ENCODE assay signal across 8 cellular contexts in the genomic region with DNA sequence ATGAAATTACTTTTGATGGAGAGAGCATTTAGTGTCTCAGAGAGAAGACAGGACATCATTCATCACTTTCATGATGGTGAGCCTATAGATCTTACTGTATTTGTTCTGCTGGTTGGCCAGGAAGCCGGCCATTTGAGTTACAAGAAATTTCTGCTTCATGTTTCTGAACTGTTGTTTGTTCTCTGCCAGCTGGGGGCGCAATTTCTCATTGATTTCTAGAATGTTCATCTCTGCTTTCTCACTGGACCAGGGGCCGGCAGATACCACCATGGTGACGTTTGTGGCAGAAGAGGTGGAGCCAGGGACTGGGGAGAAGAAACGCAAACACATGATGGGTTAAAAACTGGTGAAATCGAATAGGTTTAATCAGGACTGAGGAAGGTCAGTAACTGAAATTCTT. TPM values are rescaled to one million over a fixed set of nuclear protein-coding genes. Genes with fewer than 3 reads are reported as not detected.
DNase-seq lines count a peak whose midpoint lies in the region; ATAC-seq and TF ChIP-seq lines count a peak whose summit lies in the region.
"Not testable (repeated sequence)": the region's sequence is repeated elsewhere in the genome, so short reads cannot be mapped to it uniquely, and the experiment has no call there.
"Had no signal": no experiment of that assay in that cellular context is flagged by ENCODE, and none has a peak within 500 bp of the region (broad histone marks: within the 10 kb centered on the region; RNA-seq: fewer than 3 reads in every experiment).

No MANE protein-coding gene starts in this region.

- in situ Hi-C loops in GM13977 (cut with MboI; ENCODE audit: low pct_unique_long_range_greater_than_20kb, low sequenced_read_pairs, unreplicated experiment); brain microvascular endothelial cell (cut with HindIII; ENCODE audit: low pct_ligation_motif_present, low sequenced_read_pairs): not testable (repeated sequence)

- H3K27me3 ChIP-seq in DND-41 (ENCODE audit: insufficient read depth, low read length, poor library complexity); Loucy (ENCODE audit: insufficient read depth, low read length, poor library complexity, severe bottlenecking); SK-N-SH (ENCODE audit: insufficient read depth); brain microvascular endothelial cell (replicated peaks); mesendoderm (ENCODE audit: insufficient read depth, low read length, poor library complexity): not testable (repeated sequence)

- not testable (repeated sequence) for H3K27ac ChIP-seq in DND-41 (ENCODE audit: low read length); SK-N-SH (ENCODE audit: low read depth in 2 of 2, low read length in 1 of 2); brain microvascular endothelial cell; mesendoderm (ENCODE audit: low read depth, low read length)

- H3K4me3 ChIP-seq in DND-41 (ENCODE audit: low read depth in 1 of 2, low read length in 2 of 2); Loucy (ENCODE audit: low read length, poor library complexity, severe bottlenecking); SK-N-SH (ENCODE audit: low read depth in 2 of 2, low read length in 1 of 2); brain microvascular endothelial cell (ENCODE audit: low read depth, low read length); fibroblast of pulmonary artery (replicated peaks; ENCODE audit: low read depth, low read length); mesendoderm (ENCODE audit: low read length): not testable (repeated sequence)

- TF ChIP-seq RAD21 in SK-N-SH (IDR thresholded peaks at IDR 0.05; ENCODE audit: low read length): not testable (repeated sequence)

- H4K5ac ChIP-seq in mesendoderm (ENCODE audit: low read length): not testable (repeated sequence)

- DNase-seq in DND-41; GM13977 (ENCODE audit: low spot score); SK-N-SH; fibroblast of pulmonary artery (ENCODE audit: low read depth): not testable (repeated sequence)
- DNase-seq in brain microvascular endothelial cell (peak; percentile 15), mesendoderm (peak; percentile 64)

- not testable (repeated sequence) for H3K79me1 ChIP-seq in mesendoderm (ENCODE audit: low read length)

- not testable (repeated sequence) for H3K9ac ChIP-seq in DND-41 (ENCODE audit: low read depth, low read length); Loucy (ENCODE audit: low read depth, low read length, poor library complexity, severe bottlenecking); SK-N-SH; mesendoderm (ENCODE audit: low read length)

- H3K36me3 ChIP-seq in DND-41 (ENCODE audit: insufficient read depth, low read length); Loucy (ENCODE audit: insufficient read depth, low read length); SK-N-SH (replicated peaks in 1 of 2; ENCODE audit: control insufficient read depth in 1 of 2, insufficient read depth in 2 of 2, low read length in 1 of 2); brain microvascular endothelial cell (replicated peaks); mesendoderm (ENCODE audit: control insufficient read depth, insufficient read depth, low read length): not testable (repeated sequence)

- TF ChIP-seq CTCF in DND-41 (IDR thresholded peaks at IDR 0.05; ENCODE audit: borderline replicate concordance, extremely low read depth, low read length, poor library complexity, severe bottlenecking) (peak; percentile 41), GM13977 (IDR thresholded peaks at IDR 0.05; ENCODE audit: extremely low read depth, insufficient read depth, missing control alignments) (peak; percentile 27), Loucy (conservative IDR thresholded peaks at IDR 0.05; ENCODE audit: low read length) (peak; percentile 62), SK-N-SH (IDR thresholded peaks at IDR 0.05) (peak; percentile 52), brain microvascular endothelial cell (IDR thresholded peaks at IDR 0.05; ENCODE audit: low read depth, low read length, missing control alignments) (peak; percentile 57), fibroblast of pulmonary artery (IDR thresholded peaks at IDR 0.05; ENCODE audit: low read length, missing control alignments) (peak; percentile 32)

- not testable (repeated sequence) for H3K4me1 ChIP-seq in DND-41 (ENCODE audit: insufficient read depth, low read length); Loucy (ENCODE audit: insufficient read depth, low read length, poor library complexity, severe bottlenecking); SK-N-SH (ENCODE audit: control insufficient read depth in 1 of 2, insufficient read depth in 2 of 2, low read depth in 1 of 2, low read length in 1 of 2); mesendoderm (ENCODE audit: control insufficient read depth, low read depth, low read length)

- H3K9me3 ChIP-seq in DND-41 (ENCODE audit: insufficient read depth, low read length, severe bottlenecking); Loucy (ENCODE audit: insufficient read depth, low read depth, low read length); SK-N-SH: not testable (repeated sequence)

- H2BK15ac ChIP-seq in mesendoderm (replicated peaks; ENCODE audit: low read depth): not testable (repeated sequence)

- not testable (repeated sequence) for H3K18ac ChIP-seq in mesendoderm (ENCODE audit: low read length)

- H3K4ac ChIP-seq in mesendoderm (ENCODE audit: low read depth, low read length): not testable (repeated sequence)

- not testable (repeated sequence) for H3K79me2 ChIP-seq in DND-41 (ENCODE audit: insufficient read depth, low read length); Loucy (ENCODE audit: insufficient read depth, low read length); SK-N-SH (ENCODE audit: insufficient read depth); mesendoderm (ENCODE audit: control insufficient read depth, insufficient read depth, low read length)

- not testable (repeated sequence) for H3F3A ChIP-seq in Loucy (ENCODE audit: low read depth); SK-N-SH (replicated peaks; ENCODE audit: insufficient read depth)

- not testable (repeated sequence) for H2AFZ ChIP-seq in DND-41 (ENCODE audit: low read depth, low read length); SK-N-SH (ENCODE audit: low read depth)
- H2AFZ ChIP-seq in Loucy (ENCODE audit: low read length): peak overlapping the region; percentile 33; the same call in 1 of the 2 replicates

- WGBS in SK-N-SH (ENCODE audit: low lambda C conversion rate): 53% methylated on average over 6 of the region's 6 CpGs
- WGBS in mesendoderm (ENCODE audit: extremely low coverage, insufficient coverage, low lambda C conversion rate): no CpG with 5 or more reads among the region's 6 CpGs

- not testable (repeated sequence) for H3K9me2 ChIP-seq in Loucy (replicated peaks; ENCODE audit: low read depth, low read length); SK-N-SH

- not testable (repeated sequence) for H4K20me1 ChIP-seq in DND-41 (ENCODE audit: insufficient read depth, low read length); Loucy (ENCODE audit: insufficient read depth, low read length, poor library complexity, severe bottlenecking); SK-N-SH (ENCODE audit: insufficient read depth)

- H3K56ac ChIP-seq in mesendoderm (ENCODE audit: low read length): not testable (repeated sequence)

- TF ChIP-seq EP300 in SK-N-SH (IDR thresholded peaks at IDR 0.05; ENCODE audit: borderline replicate concordance in 1 of 2, low read depth in 1 of 2, low read length in 1 of 2): not testable (repeated sequence)

- POLR2A ChIA-PET in SK-N-SH (lab: Yijun Ruan, JAX): interaction anchor here (0.6 kb wide), 1 partner anchor 81 kb away, joined by 3 read pairs; no protein-coding TSS in a partner anchor

- not testable (repeated sequence) for ATAC-seq in DND-41 (ENCODE audit: insufficient read depth, low read depth)

- H4K8ac ChIP-seq in mesendoderm (ENCODE audit: low read depth, low read length): not testable (repeated sequence)

- not testable (repeated sequence) for H2BK5ac ChIP-seq in mesendoderm (ENCODE audit: low read length)

- not testable (repeated sequence) for H3K4me2 ChIP-seq in DND-41 (ENCODE audit: insufficient read depth, low read length); Loucy (ENCODE audit: low read depth, low read length, poor library complexity, severe bottlenecking); SK-N-SH; mesendoderm (ENCODE audit: low read length)

- not testable (repeated sequence) for H2AK5ac ChIP-seq in mesendoderm (ENCODE audit: low read length)

- CTCF ChIA-PET in SK-N-SH (lab: Yijun Ruan, JAX): interaction anchor here (1.0 to 1.5 kb wide), 3 partner anchors 17 to 36 kb away, joined by 3 read pairs; no protein-coding TSS in a partner anchor

- H3K23ac ChIP-seq in mesendoderm (ENCODE audit: low read length): not testable (repeated sequence)

- not testable (repeated sequence) for H2BK120ac ChIP-seq in mesendoderm (ENCODE audit: low read depth, low read length)

RNA-seq across cellular contexts. Expression of a gene that starts 32.9 kb away (rescaled TPM):
- not detected in 2 replicates for polyA plus RNA-seq in SK-N-SH (2012; rRNA removed)
- 0.03 TPM in 1 of 2 replicates, not detected in the other for polyA plus RNA-seq in SK-N-SH (2012; cell fraction: cytosol; rRNA removed)
- polyA plus RNA-seq in SK-N-SH (2012; cell fraction: nucleus; rRNA removed): not detected in 2 replicates
- polyA plus RNA-seq in mesendoderm (2013, experiment 1 of 2): not detected
- not detected for polyA plus RNA-seq in mesendoderm (2013, experiment 2 of 2)

RNA-seq across cellular contexts. Expression of a gene that starts 52.1 kb away (rescaled TPM):
- polyA plus RNA-seq in SK-N-SH (2012; rRNA removed): not detected in 2 replicates
- polyA plus RNA-seq in SK-N-SH (2012; cell fraction: cytosol; rRNA removed): not detected in 2 replicates
- not detected in 2 replicates for polyA plus RNA-seq in SK-N-SH (2012; cell fraction: nucleus; rRNA removed)
- polyA plus RNA-seq in mesendoderm (2013, experiment 1 of 2): not detected
- not detected for polyA plus RNA-seq in mesendoderm (2013, experiment 2 of 2)
- polyA plus RNA-seq: pancreas had no signal
